34 cellular contexts compared by ENCODE assay signal in the genomic region with DNA sequence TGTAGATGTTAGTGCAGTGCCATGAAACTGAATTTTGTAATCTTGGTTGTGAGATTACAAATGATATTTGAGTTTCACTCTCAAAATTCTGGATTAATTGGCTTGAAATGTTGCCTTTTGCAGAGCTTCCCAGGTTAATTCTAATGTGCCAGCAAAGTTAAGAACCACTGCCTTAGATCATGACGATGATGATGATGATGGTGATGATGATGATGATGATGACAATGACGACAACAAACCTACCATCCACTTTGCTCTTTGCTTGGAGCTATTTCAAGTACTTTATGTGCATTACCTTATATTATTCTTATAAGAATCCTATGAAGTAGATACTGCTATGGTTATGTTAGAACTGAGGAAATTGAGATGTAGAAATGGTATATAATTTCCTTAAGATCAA.
"Had no signal": no experiment of that assay in that cellular context is flagged by ENCODE, and none has a peak within 500 bp of the region (broad histone marks: within the 10 kb centered on the region; RNA-seq: fewer than 3 reads in every experiment).

No MANE protein-coding gene starts in this region.

- H3K9me3 ChIP-seq: MG63 had no signal

- H3K4me3 ChIP-seq: MG63 had no signal

- H3K27me3 ChIP-seq: MG63 had no signal

- DNase-seq: Kasumi-1, MG63, MM.1S, MV-4-11, NCI-H1048, NCI-H1092, NCI-H1092 treated with DMSO at 0.1 percent for 48 hours, NCI-H1105, NCI-H1105 treated with DMSO at 0.1 percent for 48 hours, NCI-H1417, NCI-H1417 treated with DMSO at 0.1 percent for 48 hours, NCI-H1436, NCI-H1436 treated with DMSO at 0.1 percent for 48 hours, NCI-H146, NCI-H1694, NCI-H1694 treated with DMSO at 0.1 percent for 48 hours, NCI-H187, NCI-H187 treated with DMSO at 0.1 percent for 48 hours, NCI-H1930, NCI-H2029, NCI-H2029 treated with DMSO at 0.1 percent for 48 hours, NCI-H2081, NCI-H2081 treated with DMSO at 0.1 percent for 48 hours, NCI-H2107, NCI-H2171, NCI-H2171 treated with DMSO at 0.1 percent for 48 hours, NCI-H2227 treated with DMSO at 0.1 percent for 48 hours, NCI-H226, NCI-H345, NCI-H446, NCI-H446 treated with DMSO at 0.1 percent for 48 hours, NCI-H510A, NCI-H510A treated with DMSO at 0.1 percent for 48 hours, NCI-H524 had no signal

- H3K36me3 ChIP-seq: MG63 had no signal
